Comparison of ENCODE assay signal across 17 cellular contexts in genomic region chr18:13603304-13604019, GRCh38.
DNase-seq lines count a peak whose midpoint lies in the region; ATAC-seq, FAIRE-seq and TF ChIP-seq lines count a peak whose summit lies in the region.
"Had no signal": no experiment of that assay in that cellular context is flagged by ENCODE, and none has a peak within 500 bp of the region (broad histone marks: within the 10 kb centered on the region; RNA-seq: fewer than 3 reads in every experiment).

No MANE protein-coding gene starts in this region.

- H4K5ac ChIP-seq in H1 (ENCODE audit: insufficient read length, low read depth, low read length): no peak overlapping the region

- peak; percentile 13 for DNase-seq in activated naive CD4-positive, alpha-beta T cell treated with anti-CD3 and anti-CD28 coated beads, Interleukin-2, amount 10 ng/mL, durations not matched to agents 7 days and 5 days
- no peak for DNase-seq in activated naive CD4-positive, alpha-beta T cell treated with Interleukin-2 at 50 U/mL for 16 hours
- DNase-seq in GM19239 (ENCODE audit: insufficient read length, low spot score): no peak
- DNase-seq in H1 (ENCODE audit: low read depth in 1 of 2, low spot score in 2 of 2): no peak
- DNase-seq in ureter (ENCODE audit: low spot score): peak; percentile 15
- no peak for DNase-seq in CD4-positive, alpha-beta T cell
- DNase-seq: COR-L47, H7, NCI-H1105 treated with DMSO at 0.1 percent for 48 hours, NCI-H1694 treated with DMSO at 0.1 percent for 48 hours, NCI-H2107, NCI-H226, NCI-H524 treated with DMSO at 0.1 percent for 48 hours, Peyer's patch, SHP77 had no signal

- no peaks in the 10 kb centered on the region for H3K79me1 ChIP-seq in H1 (ENCODE audit: low read depth, low read length)

- no peaks in the 10 kb centered on the region for H3K4me1 ChIP-seq in H1 (replicated peaks in 1 of 4; ENCODE audit: control insufficient read depth in 3 of 4, insufficient read depth in 4 of 4, low read length in 3 of 4)

- H3K27ac ChIP-seq in H1 (ENCODE audit: low read depth, low read length): no peak overlapping the region
- no peak overlapping the region for H3K27ac ChIP-seq in CD4-positive, alpha-beta T cell (ENCODE audit: low read depth, low read length)
- H3K27ac ChIP-seq: Peyer's patch had no signal

- no peak overlapping the region for H3K27ac Mint-ChIP-seq in activated naive CD4-positive, alpha-beta T cell treated with anti-CD3 and anti-CD28 coated beads, Interleukin-2, amount 10 ng/mL, durations not matched to agents 7 days and 5 days
- no peak overlapping the region for H3K27ac Mint-ChIP-seq in CD4-positive, alpha-beta T cell

- intact Hi-C loops in CD4-positive, alpha-beta T cell (cut with DNase I, micrococcal nuclease): no loop called here

- H2BK20ac ChIP-seq in H1 (ENCODE audit: low read length): no peak overlapping the region

- H3K36me3 Mint-ChIP-seq in activated naive CD4-positive, alpha-beta T cell treated with anti-CD3 and anti-CD28 coated beads, Interleukin-2, amount 10 ng/mL, durations not matched to agents 7 days and 5 days: peaks cover 29% of the 10 kb centered on the region
- peaks cover 8% of the 10 kb centered on the region for H3K36me3 Mint-ChIP-seq in CD4-positive, alpha-beta T cell (ENCODE audit: low read depth)

- no peak overlapping the region for H2BK12ac ChIP-seq in H1 (ENCODE audit: low read depth, low read length)

- no peak overlapping the region for H2BK5ac ChIP-seq in H1 (ENCODE audit: low read depth, low read length)

- H4K20me1 ChIP-seq in H1 (replicated peaks in 1 of 2; ENCODE audit: control insufficient read depth in 1 of 2, insufficient read depth in 2 of 2, low read length in 2 of 2): no peaks in the 10 kb centered on the region

- TF ChIP-seq EP300 in H1 (IDR thresholded peaks at IDR 0.05; ENCODE audit: borderline replicate concordance in 1 of 2, low read depth in 2 of 2, low read length in 2 of 2): no peak

- no peak overlapping the region for H2AK5ac ChIP-seq in H1 (ENCODE audit: low read depth, low read length)

- H3K9me3 Mint-ChIP-seq in activated naive CD4-positive, alpha-beta T cell treated with anti-CD3 and anti-CD28 coated beads, Interleukin-2, amount 10 ng/mL, durations not matched to agents 7 days and 5 days: peaks cover 10% of the 10 kb centered on the region
- H3K9me3 Mint-ChIP-seq in CD4-positive, alpha-beta T cell: peaks cover 3% of the 10 kb centered on the region

- H3K79me2 ChIP-seq in H1 (ENCODE audit: control insufficient read depth in 1 of 2, insufficient read depth in 2 of 2, low read length in 2 of 2): no peaks in the 10 kb centered on the region

- WGBS in H1 (ENCODE audit: extremely low coverage in 1 of 2, insufficient coverage in 1 of 2, insufficient read length in 1 of 2, insufficient replicate concordance in 2 of 2, low coverage in 1 of 2, low lambda C conversion rate in 2 of 2, missing lambda C conversion rate in 1 of 2), 2 experiments: 88% methylated on average over 14 of the region's 14 CpGs; no CpG with 5 or more reads in 1 of the 2 experiments

- no peak overlapping the region for H4K91ac ChIP-seq in H1 (replicated peaks; ENCODE audit: insufficient read length, low read length)

- H3K23me2 ChIP-seq in H1 (ENCODE audit: low read depth, low read length): no peaks in the 10 kb centered on the region; the same call in 1 of the 2 replicates

- H3K27me3 Mint-ChIP-seq in activated naive CD4-positive, alpha-beta T cell treated with anti-CD3 and anti-CD28 coated beads, Interleukin-2, amount 10 ng/mL, durations not matched to agents 7 days and 5 days: no peaks in the 10 kb centered on the region
- no peaks in the 10 kb centered on the region for H3K27me3 Mint-ChIP-seq in CD4-positive, alpha-beta T cell

- 0 out of 4 replicates have a peak, but pooled peaks cover 0 to 8% of the 10 kb centered on the region in 2 experiments for H3K9me3 ChIP-seq in H1 (ENCODE audit: insufficient read depth in 2 of 2, low read depth in 1 of 2, low read length in 1 of 2)
- H3K9me3 ChIP-seq in CD4-positive, alpha-beta T cell (ENCODE audit: control insufficient read depth, low read length): peaks cover 6% of the 10 kb centered on the region
- H3K9me3 ChIP-seq: Peyer's patch had no signal

- H4K8ac ChIP-seq in H1 (ENCODE audit: extremely low read depth, insufficient read depth, low read length): peak overlapping the region; percentile 43; the same call in 1 of the 2 replicates

- no peak overlapping the region for H3K4me3 Mint-ChIP-seq in activated naive CD4-positive, alpha-beta T cell treated with anti-CD3 and anti-CD28 coated beads, Interleukin-2, amount 10 ng/mL, durations not matched to agents 7 days and 5 days
- H3K4me3 Mint-ChIP-seq in CD4-positive, alpha-beta T cell: no peak overlapping the region
- H3K4me3 Mint-ChIP-seq: CD14-positive monocyte had no signal

- H3K4me1 Mint-ChIP-seq in activated naive CD4-positive, alpha-beta T cell treated with anti-CD3 and anti-CD28 coated beads, Interleukin-2, amount 10 ng/mL, durations not matched to agents 7 days and 5 days: peaks cover 21% of the 10 kb centered on the region
- peaks cover 11% of the 10 kb centered on the region for H3K4me1 Mint-ChIP-seq in CD4-positive, alpha-beta T cell (ENCODE audit: low read depth)

- CTCF ChIA-PET in activated naive CD4-positive, alpha-beta T cell treated with anti-CD3 and anti-CD28 coated beads, Interleukin-2, amount 10 ng/mL, durations not matched to agents 7 days and 5 days (lab: Charles Lee): no interaction called here
- CTCF ChIA-PET in H1 (lab: Charles Lee; ENCODE audit: partially characterized antibody): interaction anchor here (0.6 to 1.2 kb wide), 3 partner anchors 15 to 98 kb away, joined by 3 to 6 read pairs (median 3); no protein-coding TSS in a partner anchor
- CTCF ChIA-PET in CD4-positive, alpha-beta T cell (lab: Charles Lee): interaction anchor here (1.1 kb wide), 1 partner anchor 26 kb away, joined by 3 read pairs; no protein-coding TSS in a partner anchor

- no peak overlapping the region for H3K4me3 ChIP-seq in H1 (ENCODE audit: extremely low read depth in 1 of 4, insufficient read depth in 2 of 4, low read depth in 3 of 4, low read length in 4 of 4)
- H3K4me3 ChIP-seq: Peyer's patch had no signal

- no peak overlapping the region for H2BK15ac ChIP-seq in H1 (ENCODE audit: low read length)

- H3K23ac ChIP-seq in H1 (ENCODE audit: insufficient read length): no peak overlapping the region

- H3K27me3 ChIP-seq in H1 (replicated peaks in 1 of 4; ENCODE audit: control insufficient read depth in 3 of 4, extremely low read depth in 1 of 4, insufficient read depth in 3 of 4, low read length in 3 of 4): no peaks in the 10 kb centered on the region
- H3K27me3 ChIP-seq in CD4-positive, alpha-beta T cell (ENCODE audit: control insufficient read depth, insufficient read depth, low read length): no peaks in the 10 kb centered on the region
- H3K27me3 ChIP-seq: Peyer's patch had no signal

- no peak overlapping the region for H3K14ac ChIP-seq in H1 (ENCODE audit: insufficient read length)

- no peak overlapping the region for H2BK120ac ChIP-seq in H1 (replicated peaks; ENCODE audit: low read depth, low read length)

- no peak for TF ChIP-seq CTCF in H1 (IDR thresholded peaks at IDR 0.05; ENCODE audit: control extremely low read depth in 1 of 3, insufficient read depth in 1 of 3, low read depth in 1 of 3, low read length in 3 of 3)
- no peak for TF ChIP-seq CTCF in CD4-positive, alpha-beta T cell (IDR thresholded peaks at IDR 0.05)

- no peak overlapping the region for H3K9ac ChIP-seq in H1 (replicated peaks in 1 of 4; ENCODE audit: extremely low read depth in 1 of 4, low read depth in 3 of 4, low read length in 3 of 4)

- no peak overlapping the region for H3K4ac ChIP-seq in H1 (replicated peaks; ENCODE audit: insufficient read length, low read depth, low read length)

- no peak overlapping the region for H2AFZ ChIP-seq in H1 (ENCODE audit: low read length)

- no peak overlapping the region for H3K18ac ChIP-seq in H1 (ENCODE audit: extremely low read depth, low read length)

- POLR2A ChIA-PET in H1 (lab: Charles Lee; ENCODE audit: partially characterized antibody): interaction anchor here (0.5 kb wide), 1 partner anchor 82 kb away, joined by 6 read pairs; no protein-coding TSS in a partner anchor
- POLR2A ChIA-PET in CD4-positive, alpha-beta T cell (lab: Charles Lee): no interaction called here

- no peaks in the 10 kb centered on the region for H3K36me3 ChIP-seq in H1 (ENCODE audit: control insufficient read depth in 2 of 4, insufficient read depth in 4 of 4, low read length in 3 of 4)
- H3K36me3 ChIP-seq: Peyer's patch had no signal

- ATAC-seq in HG02610 (IDR thresholded peaks at IDR 0.05; ENCODE audit: unreplicated experiment): no peak
- no peak for ATAC-seq in CD4-positive, alpha-beta T cell (ENCODE audit: poor library complexity)

- no peak for TF ChIP-seq POLR2A in H1 (IDR thresholded peaks at IDR 0.05; ENCODE audit: control extremely low read depth in 1 of 2, low read depth in 2 of 2, low read length in 2 of 2)

- no peak overlapping the region for H3K4me2 ChIP-seq in H1 (ENCODE audit: insufficient read depth in 1 of 2, low read depth in 2 of 2, low read length in 2 of 2)

- TF ChIP-seq RAD21 in H1 (IDR thresholded peaks at IDR 0.05 in 1 of 2, conservative IDR thresholded peaks at IDR 0.05 in 1 of 2; ENCODE audit: low read depth in 2 of 2, low read length in 2 of 2): no peak

- FAIRE-seq in GM19239 (lab: Jason Lieb, UNC) (peak; percentile 28), H1 (lab: Jason Lieb, UNC) (no peak)

- H3K56ac ChIP-seq in H1 (replicated peaks; ENCODE audit: insufficient read length, low read depth, low read length): no peak overlapping the region

TF ChIP-seq in H1, 55 proteins besides CTCF, POLR2A, EP300 and RAD21:
- TF ChIP-seq PHF8 (conservative IDR thresholded peaks at IDR 0.05; ENCODE audit: low read depth, low read length): no peak
- no peak for TF ChIP-seq POLR2AphosphoS5 (IDR thresholded peaks at IDR 0.05; ENCODE audit: low read depth, low read length)
- no peak for TF ChIP-seq CBX5 (IDR thresholded peaks at IDR 0.05; ENCODE audit: low read depth, low read length)
- no peak for TF ChIP-seq JUND (IDR thresholded peaks at IDR 0.05; ENCODE audit: low read length)

Comparison
In these comparisons a context has a peak if more than half of its experiments do, and no peak if none do; other contexts are left out.
1. DNase-seq: peak in activated naive CD4-positive, alpha-beta T cell treated with anti-CD3 and anti-CD28 coated beads, Interleukin-2, amount 10 ng/mL, durations not matched to agents 7 days and 5 days (single experiment) and ureter (single experiment); none in activated naive CD4-positive, alpha-beta T cell treated with Interleukin-2 at 50 U/mL for 16 hours (single experiment), GM19239 (single experiment), H1 (0 of 2) and CD4-positive, alpha-beta T cell (0 of 10).